Comparison of ENCODE assay signal across 1 cellular context in genomic region chr11:19275496-19275895, GRCh38.
TF ChIP-seq lines count a peak whose summit lies in the region.

No MANE protein-coding gene starts in this region.

TF ChIP-seq in A549, 52 proteins besides CTCF, POLR2A, EP300 and RAD21 (continued from another document):
- TF ChIP-seq SMC3 (IDR thresholded peaks at IDR 0.05), result no peak
- no peak for TF ChIP-seq EHF (CRISPR knock-in tag; IDR thresholded peaks at IDR 0.05)
- TF ChIP-seq NPAS2 (CRISPR knock-in tag; IDR thresholded peaks at IDR 0.05; ENCODE audit: borderline replicate concordance), result no peak
- TF ChIP-seq MYC (IDR thresholded peaks at IDR 0.05; ENCODE audit: borderline replicate concordance, low read length), result no peak
- TF ChIP-seq ZC3H11A (IDR thresholded peaks at IDR 0.05), result no peak
TF ChIP-seq in A549: peak in this region for 0.
